ENCODE assay signal across 23 cellular contexts in genomic region chr6:155970878-155971702, GRCh38.
DNase-seq lines count a peak whose midpoint lies in the region; ATAC-seq, FAIRE-seq and TF ChIP-seq lines count a peak whose summit lies in the region.
"Had no signal": no experiment of that assay in that cellular context is flagged by ENCODE, and none has a peak within 500 bp of the region (broad histone marks: within the 10 kb centered on the region; RNA-seq: fewer than 3 reads in every experiment).

No MANE protein-coding gene starts in this region.

- H3F3A ChIP-seq in Loucy (ENCODE audit: low read depth): no peaks in the 10 kb centered on the region

- H3K27me3 ChIP-seq in Loucy (ENCODE audit: insufficient read depth, low read length, poor library complexity, severe bottlenecking) (no peaks in the 10 kb centered on the region), hepatocyte (no peaks in the 10 kb centered on the region), small intestine (ENCODE audit: control insufficient read depth in 2 of 2, insufficient read depth in 2 of 2, low read length in 2 of 2) (no peaks in the 10 kb centered on the region)
- H3K27me3 ChIP-seq: BE2C had no signal

- no peak for DNase-seq in activated naive CD4-positive, alpha-beta T cell treated with anti-CD3 and anti-CD28 coated beads, Interleukin-2, amount 50 U/mL, for 72 hours (ENCODE audit: low spot score in 2 of 2)
- DNase-seq in activated naive CD4-positive, alpha-beta T cell treated with anti-CD3 and anti-CD28 coated beads, Interleukin-2, amount 50 U/mL, for 16 hours: no peak
- no peak for DNase-seq in hepatocyte (ENCODE audit: low spot score)
- DNase-seq in small intestine: peak; percentile 74
- no peak for DNase-seq in OCI-M1 (lab: John Stamatoyannopoulos, UW)
- DNase-seq in left lobe of liver (ENCODE audit: low spot score): no peak
- DNase-seq: BE2C; DMS79; HCEC 1CT; KG1; NCI-H1092 treated with DMSO at 0.1 percent for 48 hours; NCI-H1436 treated with DMSO at 0.1 percent for 48 hours; NCI-H2029; NCI-H226; NCI-H510A treated with DMSO at 0.1 percent for 48 hours; NCI-H774; NK-92 treated with Interleukin-12 subunit alpha and Interleukin-12 subunit beta, amount 100 ng/mL, for 24 hours; SIG-M5 had no signal

- H3K27ac ChIP-seq in hepatocyte (no peak overlapping the region), small intestine (ENCODE audit: low read depth in 1 of 2, low read length in 1 of 2) (no peak overlapping the region)
- H3K27ac ChIP-seq: A549, HL-60 had no signal

- no peak for FAIRE-seq in small intestine (lab: Jason Lieb, UNC)
- FAIRE-seq: A549 had no signal

- H3K4me3 ChIP-seq in Loucy (ENCODE audit: low read length, poor library complexity, severe bottlenecking): no peak overlapping the region
- no peak overlapping the region for H3K4me3 ChIP-seq in hepatocyte
- H3K4me3 ChIP-seq in small intestine (ENCODE audit: low read depth in 1 of 2, low read length in 2 of 2): peak overlapping the region in 1 of 2 donors; percentile 25
- H3K4me3 ChIP-seq: A549 had no signal

- H3K9me3 ChIP-seq in Loucy (ENCODE audit: insufficient read depth, low read depth, low read length) (no peaks in the 10 kb centered on the region), hepatocyte (ENCODE audit: low read depth) (no peaks in the 10 kb centered on the region), small intestine (ENCODE audit: control insufficient read depth, low read depth) (no peaks in the 10 kb centered on the region)
- H3K9me3 ChIP-seq: A549, BE2C had no signal

- H4K20me1 ChIP-seq in Loucy (ENCODE audit: insufficient read depth, low read length, poor library complexity, severe bottlenecking): no peaks in the 10 kb centered on the region
- H4K20me1 ChIP-seq in hepatocyte (ENCODE audit: insufficient read depth, poor library complexity, severe bottlenecking): no peaks in the 10 kb centered on the region

- H3K9me2 ChIP-seq in Loucy (replicated peaks; ENCODE audit: low read depth, low read length) (no peaks in the 10 kb centered on the region), hepatocyte (replicated peaks; ENCODE audit: insufficient read depth) (no peaks in the 10 kb centered on the region)

- no peaks in the 10 kb centered on the region for H3K4me1 ChIP-seq in Loucy (ENCODE audit: insufficient read depth, low read length, poor library complexity, severe bottlenecking)
- H3K4me1 ChIP-seq in hepatocyte (ENCODE audit: insufficient read depth): no peaks in the 10 kb centered on the region
- no peaks in the 10 kb centered on the region for H3K4me1 ChIP-seq in small intestine (ENCODE audit: control insufficient read depth in 2 of 2, insufficient read depth in 1 of 2, low read depth in 1 of 2, low read length in 1 of 2)
- H3K4me1 ChIP-seq: A549 had no signal

- 64% methylated on average over 7 of the region's 7 CpGs for WGBS in hepatocyte (ENCODE audit: low lambda C conversion rate, missing lambda C conversion rate)
- 19 to 56% (median 31%) methylated on average over 7 of the region's 7 CpGs for WGBS in small intestine, 3 donors

- H3K79me2 ChIP-seq in Loucy (ENCODE audit: insufficient read depth, low read length) (no peaks in the 10 kb centered on the region), hepatocyte (no peaks in the 10 kb centered on the region)

- H3K4me2 ChIP-seq in Loucy (ENCODE audit: low read depth, low read length, poor library complexity, severe bottlenecking) (no peak overlapping the region), hepatocyte (peak overlapping the region; percentile 61)
- H3K4me2 ChIP-seq: A549 had no signal

- H3K36me3 ChIP-seq in Loucy (ENCODE audit: insufficient read depth, low read length): no peaks in the 10 kb centered on the region
- no peaks in the 10 kb centered on the region for H3K36me3 ChIP-seq in hepatocyte (replicated peaks; ENCODE audit: insufficient read depth, low read depth)
- H3K36me3 ChIP-seq in small intestine (ENCODE audit: control insufficient read depth in 2 of 2, insufficient read depth in 2 of 2, low read length in 2 of 2): no peaks in the 10 kb centered on the region
- H3K36me3 ChIP-seq: BE2C had no signal

- no peak overlapping the region for H3K9ac ChIP-seq in Loucy (ENCODE audit: low read depth, low read length, poor library complexity, severe bottlenecking)

- H3K9me3 Mint-ChIP-seq in activated naive CD4-positive, alpha-beta T cell treated with anti-CD3 and anti-CD28 coated beads, Interleukin-2, amount 50 U/mL, for 72 hours: no peaks in the 10 kb centered on the region

- TF ChIP-seq CTCF in Loucy (conservative IDR thresholded peaks at IDR 0.05; ENCODE audit: low read length) (no peak), hepatocyte (IDR thresholded peaks at IDR 0.05; ENCODE audit: poor library complexity) (no peak)

- peak; percentile 24 to 31 for ATAC-seq in activated naive CD4-positive, alpha-beta T cell treated with anti-CD3 and anti-CD28 coated beads, Interleukin-2, amount 50 U/mL, for 72 hours
- ATAC-seq in HG02938 (IDR thresholded peaks at IDR 0.05; ENCODE audit: unreplicated experiment) (no peak), left lobe of liver (no peak)
- ATAC-seq: A549, Panc1 had no signal

- H3K27ac Mint-ChIP-seq in activated naive CD4-positive, alpha-beta T cell treated with anti-CD3 and anti-CD28 coated beads, Interleukin-2, amount 50 U/mL, for 72 hours: no peak overlapping the region

- H3K36me3 Mint-ChIP-seq in activated naive CD4-positive, alpha-beta T cell treated with anti-CD3 and anti-CD28 coated beads, Interleukin-2, amount 50 U/mL, for 72 hours: no peaks in the 10 kb centered on the region

- H2AFZ ChIP-seq in Loucy (ENCODE audit: low read length): 0 out of 2 replicates have a peak overlapping the region, but pooled peaks have one; percentile 13
- H2AFZ ChIP-seq in hepatocyte: no peak overlapping the region

Comparison
In these comparisons a context has a peak if more than half of its experiments do, and no peak if none do; other contexts are left out.
1. ATAC-seq: peak in activated naive CD4-positive, alpha-beta T cell treated with anti-CD3 and anti-CD28 coated beads, Interleukin-2, amount 50 U/mL, for 72 hours (2 of 2); none in HG02938 (single experiment) and left lobe of liver (single experiment).